In the genomic region with DNA sequence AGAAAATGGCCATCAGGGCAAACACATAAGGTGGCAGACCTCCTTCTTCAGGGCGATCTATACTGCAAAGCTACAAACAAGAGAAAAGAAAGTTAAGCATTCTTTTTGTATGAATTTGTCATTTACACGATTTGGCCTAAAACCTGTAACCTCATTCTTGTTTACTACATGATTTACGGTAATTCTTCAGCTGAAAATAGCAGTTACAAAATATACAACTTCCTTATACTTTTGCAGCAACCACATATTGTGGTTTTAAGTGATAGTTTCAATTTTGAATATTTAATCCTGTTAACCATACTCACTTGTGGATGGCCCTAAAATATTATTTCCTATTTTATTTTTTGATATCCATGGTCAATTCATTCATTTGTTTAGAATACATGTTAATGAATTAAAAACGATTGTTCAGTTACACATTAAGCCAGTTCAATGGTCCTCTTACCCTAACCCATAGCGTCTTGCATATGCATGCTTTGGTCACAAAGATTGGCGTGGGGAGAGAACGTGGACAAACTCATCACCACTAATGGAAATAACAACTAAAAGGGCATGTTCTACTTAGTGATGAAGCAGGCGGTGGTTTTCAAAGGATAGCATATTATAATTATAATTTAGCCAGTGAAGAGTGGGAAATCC, we compare ENCODE assay signal across 12 cellular contexts. TPM values are rescaled to one million over a fixed set of nuclear protein-coding genes. Genes with fewer than 3 reads are reported as not detected.
DNase-seq lines count a peak whose midpoint lies in the region; ATAC-seq, FAIRE-seq and TF ChIP-seq lines count a peak whose summit lies in the region.
"Had no signal": no experiment of that assay in that cellular context is flagged by ENCODE, and none has a peak within 500 bp of the region (broad histone marks: within the 10 kb centered on the region; RNA-seq: fewer than 3 reads in every experiment).

No MANE protein-coding gene starts in this region.

- H3K4me3 ChIP-seq in CD8-positive, alpha-beta T cell (ENCODE audit: low read depth, low read length) = peak overlapping the region; percentile 34
- H3K4me3 ChIP-seq in H1 (ENCODE audit: extremely low read depth in 1 of 4, insufficient read depth in 2 of 4, low read depth in 3 of 4, low read length in 4 of 4) = no peak overlapping the region
- H3K4me3 ChIP-seq: prostate gland had no signal

- H3K79me1 ChIP-seq in H1 (ENCODE audit: low read depth, low read length) = no peaks in the 10 kb centered on the region

- peaks cover 38% of the 10 kb centered on the region for H3K36me3 ChIP-seq in CD8-positive, alpha-beta T cell (ENCODE audit: insufficient read depth, low read length)
- H3K36me3 ChIP-seq in H1 (ENCODE audit: control insufficient read depth in 2 of 4, insufficient read depth in 4 of 4, low read length in 3 of 4) = peaks cover 5 to 58% (median 34%) of the 10 kb centered on the region in 4 experiments; a peak in 7 of 8 replicates

- DNase-seq in CD8-positive, alpha-beta T cell = no peak
- DNase-seq in NAMALWA (ENCODE audit: low spot score) (peak; percentile 62), H1 (ENCODE audit: low read depth in 1 of 2, low spot score in 2 of 2) (no peak), COLO668 (lab: John Stamatoyannopoulos, UW; ENCODE audit: unreplicated experiment) (no peak), mucosa of gallbladder (ENCODE audit: low spot score) (no peak), GOT3 (lab: John Stamatoyannopoulos, UW) (no peak), midbrain (lab: John Stamatoyannopoulos, UW) (no peak)
- DNase-seq: Calu3, erythroblast had no signal

- no peak overlapping the region for H2AK5ac ChIP-seq in H1 (ENCODE audit: low read depth, low read length)

- no peaks in the 10 kb centered on the region for H3K9me3 ChIP-seq in CD8-positive, alpha-beta T cell (ENCODE audit: low read length)
- no peaks in the 10 kb centered on the region for H3K9me3 ChIP-seq in H1 (ENCODE audit: insufficient read depth in 2 of 2, low read depth in 1 of 2, low read length in 1 of 2)
- H3K9me3 ChIP-seq: prostate gland had no signal

- no peak overlapping the region for H3K56ac ChIP-seq in H1 (replicated peaks; ENCODE audit: insufficient read length, low read depth, low read length)

- CTCF ChIA-PET in CD8-positive, alpha-beta T cell (lab: Charles Lee) = no interaction called here
- CTCF ChIA-PET in H1 (lab: Charles Lee; ENCODE audit: partially characterized antibody) = no interaction called here

- H3K36me3 Mint-ChIP-seq in CD8-positive, alpha-beta T cell = peaks cover 88% of the 10 kb centered on the region

- peaks cover 18% of the 10 kb centered on the region for H3K4me1 ChIP-seq in CD8-positive, alpha-beta T cell (ENCODE audit: insufficient read depth, low read length)
- no peaks in the 10 kb centered on the region for H3K4me1 ChIP-seq in H1 (replicated peaks in 1 of 4; ENCODE audit: control insufficient read depth in 3 of 4, insufficient read depth in 4 of 4, low read length in 3 of 4)
- H3K4me1 ChIP-seq: prostate gland had no signal

- peak overlapping the region; percentile 87 for H3K27ac Mint-ChIP-seq in CD8-positive, alpha-beta T cell
- H3K27ac Mint-ChIP-seq: activated naive CD4-positive, alpha-beta T cell treated with anti-CD3 and anti-CD28 coated beads, Interleukin-2, amount 50 U/mL, for 72 hours had no signal

- no peak overlapping the region for H4K5ac ChIP-seq in H1 (ENCODE audit: insufficient read length, low read depth, low read length)

- ATAC-seq in CD8-positive, alpha-beta T cell = peak; percentile 39
- peak; percentile 39 for ATAC-seq in GM19438 (IDR thresholded peaks at IDR 0.05; ENCODE audit: low read depth, unreplicated experiment)

- peak overlapping the region; percentile 83 for H3K4me3 Mint-ChIP-seq in CD8-positive, alpha-beta T cell

- H3K14ac ChIP-seq in H1 (ENCODE audit: insufficient read length) = no peak overlapping the region

- TF ChIP-seq CTCF in CD8-positive, alpha-beta T cell (IDR thresholded peaks at IDR 0.05) = no peak
- TF ChIP-seq CTCF in H1 (IDR thresholded peaks at IDR 0.05; ENCODE audit: control extremely low read depth in 1 of 3, insufficient read depth in 1 of 3, low read depth in 1 of 3, low read length in 3 of 3) = no peak

- H3K9ac ChIP-seq in H1 (replicated peaks in 1 of 4; ENCODE audit: extremely low read depth in 1 of 4, low read depth in 3 of 4, low read length in 3 of 4) = no peak overlapping the region

- no peaks in the 10 kb centered on the region for H3K27me3 Mint-ChIP-seq in CD8-positive, alpha-beta T cell (ENCODE audit: low read depth)

- no peak overlapping the region for H3K4me2 ChIP-seq in H1 (ENCODE audit: insufficient read depth in 1 of 2, low read depth in 2 of 2, low read length in 2 of 2)

- peaks cover 0 to 1% of the 10 kb centered on the region in 2 experiments for H4K20me1 ChIP-seq in H1 (replicated peaks in 1 of 2; ENCODE audit: control insufficient read depth in 1 of 2, insufficient read depth in 2 of 2, low read length in 2 of 2)

- TF ChIP-seq EP300 in H1 (IDR thresholded peaks at IDR 0.05; ENCODE audit: borderline replicate concordance in 1 of 2, low read depth in 2 of 2, low read length in 2 of 2) = no peak

- no peak overlapping the region for H2BK15ac ChIP-seq in H1 (ENCODE audit: low read length)

- H2BK5ac ChIP-seq in H1 (ENCODE audit: low read depth, low read length) = no peak overlapping the region

- WGBS in H1 (ENCODE audit: extremely low coverage in 1 of 2, insufficient coverage in 1 of 2, insufficient read length in 1 of 2, insufficient replicate concordance in 2 of 2, low coverage in 1 of 2, low lambda C conversion rate in 2 of 2, missing lambda C conversion rate in 1 of 2), 2 experiments = 85% methylated on average over 8 of the region's 8 CpGs; no CpG with 5 or more reads in 1 of the 2 experiments

- H3K4me1 Mint-ChIP-seq in CD8-positive, alpha-beta T cell (ENCODE audit: low read depth) = peaks cover 44% of the 10 kb centered on the region

- no peak overlapping the region for H3K23ac ChIP-seq in H1 (ENCODE audit: insufficient read length)

- no peak overlapping the region for H3K18ac ChIP-seq in H1 (ENCODE audit: extremely low read depth, low read length)

- H3K4ac ChIP-seq in H1 (replicated peaks; ENCODE audit: insufficient read length, low read depth, low read length) = no peak overlapping the region

- no peak overlapping the region for H2BK120ac ChIP-seq in H1 (replicated peaks; ENCODE audit: low read depth, low read length)

- H3K9me3 Mint-ChIP-seq in CD8-positive, alpha-beta T cell = no peaks in the 10 kb centered on the region
- H3K9me3 Mint-ChIP-seq: activated naive CD4-positive, alpha-beta T cell treated with anti-CD3 and anti-CD28 coated beads, Interleukin-2, amount 50 U/mL, for 72 hours had no signal

- H3K27me3 ChIP-seq in CD8-positive, alpha-beta T cell (ENCODE audit: insufficient read depth, low read length) = no peaks in the 10 kb centered on the region
- H3K27me3 ChIP-seq in H1 (replicated peaks in 1 of 4; ENCODE audit: control insufficient read depth in 3 of 4, extremely low read depth in 1 of 4, insufficient read depth in 3 of 4, low read length in 3 of 4) = no peaks in the 10 kb centered on the region; a peak in 1 of 7 replicates

- H4K8ac ChIP-seq in H1 (ENCODE audit: extremely low read depth, insufficient read depth, low read length) = no peak overlapping the region

- no peak overlapping the region for H2AFZ ChIP-seq in H1 (ENCODE audit: low read length)

- POLR2A ChIA-PET in CD8-positive, alpha-beta T cell (lab: Charles Lee) = interaction anchor here (0.5 to 1.5 kb wide), 2 partner anchors 10 to 23 kb away, joined by 5 read pairs; no protein-coding TSS in a partner anchor
- POLR2A ChIA-PET in H1 (lab: Charles Lee; ENCODE audit: partially characterized antibody) = no interaction called here

- intact Hi-C loops in CD8-positive, alpha-beta T cell (cut with DNase I, micrococcal nuclease) = loop anchor here (1.0 to 5.0 kb wide), 4 partner anchors 17 to 55 kb away; partner anchors contain the start of genes TUT7 (in 2 of the 2) and ISCA1 (in 1 of the 2)

- no peak overlapping the region for H2BK12ac ChIP-seq in H1 (ENCODE audit: low read depth, low read length)

- H3K27ac ChIP-seq in CD8-positive, alpha-beta T cell (ENCODE audit: low read depth, low read length) = peak overlapping the region; percentile 35
- no peak overlapping the region for H3K27ac ChIP-seq in H1 (ENCODE audit: low read depth, low read length)
- H3K27ac ChIP-seq: prostate gland had no signal

- H2BK20ac ChIP-seq in H1 (ENCODE audit: low read length) = no peak overlapping the region

- no peak for FAIRE-seq in H1 (lab: Jason Lieb, UNC)

- no peaks in the 10 kb centered on the region for H3K23me2 ChIP-seq in H1 (ENCODE audit: low read depth, low read length)

- TF ChIP-seq RAD21 in H1 (IDR thresholded peaks at IDR 0.05 in 1 of 2, conservative IDR thresholded peaks at IDR 0.05 in 1 of 2; ENCODE audit: low read depth in 2 of 2, low read length in 2 of 2) = no peak

- TF ChIP-seq POLR2A in H1 (IDR thresholded peaks at IDR 0.05; ENCODE audit: control extremely low read depth in 1 of 2, low read depth in 2 of 2, low read length in 2 of 2) = no peak

- H3K79me2 ChIP-seq in H1 (ENCODE audit: control insufficient read depth in 1 of 2, insufficient read depth in 2 of 2, low read length in 2 of 2) = no peaks in the 10 kb centered on the region

- no peak overlapping the region for H4K91ac ChIP-seq in H1 (replicated peaks; ENCODE audit: insufficient read length, low read length)

RNA-seq across cellular contexts. Expression of gene TUT7, which starts 16.6 kb away (rescaled TPM):
- total RNA-seq in CD8-positive, alpha-beta T cell = 10 to 100 TPM; 48.9 to 55.7 TPM
- total RNA-seq in H1 (2021; fragmentation: NEBNext Ultra II Directional; extraction: Animal tissue kit (Norgen Biotek cat#: 25700)) = 19.3 and 21.5 TPM in 2 replicates
- 2.9 and 4.8 TPM in 2 replicates for polyA plus RNA-seq in H1 (2011; rRNA removed)
- polyA plus RNA-seq in H1 (2011; cell fraction: cytosol; rRNA removed) = 7.8 TPM
- 5.1 TPM for polyA plus RNA-seq in H1 (2011; cell fraction: nucleus; rRNA removed)
- polyA plus RNA-seq in H1 (2012, experiment 1 of 2) = 8.0 to 24.8 TPM (median 11.8 TPM) in 4 replicates
- polyA plus RNA-seq in H1 (2012, experiment 2 of 2) = 0.56 TPM
- polyA plus RNA-seq in H1 (2013, experiment 1 of 2) = 13.8 TPM
- polyA plus RNA-seq in H1 (2013, experiment 2 of 2) = 13.6 TPM
- polyA minus RNA-seq in H1 (2011; rRNA and poly(A)+ RNA removed) = 15.1 and 34.6 TPM in 2 replicates
- 14.1 TPM for polyA minus RNA-seq in H1 (2011; cell fraction: cytosol; rRNA and poly(A)+ RNA removed)
- 48.5 TPM for polyA minus RNA-seq in H1 (2011; cell fraction: nucleus; rRNA and poly(A)+ RNA removed)
- 25.1 TPM for total RNA-seq in mucosa of gallbladder

RNA-seq across cellular contexts. Expression of gene ISCA1, which starts 55.2 kb away (rescaled TPM):
- total RNA-seq in CD8-positive, alpha-beta T cell = 100 to 1,000 TPM; 116 to 119 TPM
- 39.0 and 40.0 TPM in 2 replicates for total RNA-seq in H1 (2021; fragmentation: NEBNext Ultra II Directional; extraction: Animal tissue kit (Norgen Biotek cat#: 25700))
- 18.1 and 35.0 TPM in 2 replicates for polyA plus RNA-seq in H1 (2011; rRNA removed)
- polyA plus RNA-seq in H1 (2011; cell fraction: cytosol; rRNA removed) = 30.3 TPM
- 7.9 TPM for polyA plus RNA-seq in H1 (2011; cell fraction: nucleus; rRNA removed)
- polyA plus RNA-seq in H1 (2012, experiment 1 of 2) = 24.3 to 34.8 TPM (median 27.8 TPM) in 4 replicates
- 8.2 TPM for polyA plus RNA-seq in H1 (2012, experiment 2 of 2)
- polyA plus RNA-seq in H1 (2013, experiment 1 of 2) = 37.3 TPM
- polyA plus RNA-seq in H1 (2013, experiment 2 of 2) = 37.4 TPM
- 15.7 and 19.3 TPM in 2 replicates for polyA minus RNA-seq in H1 (2011; rRNA and poly(A)+ RNA removed)
- polyA minus RNA-seq in H1 (2011; cell fraction: cytosol; rRNA and poly(A)+ RNA removed) = 12.9 TPM
- polyA minus RNA-seq in H1 (2011; cell fraction: nucleus; rRNA and poly(A)+ RNA removed) = 14.7 TPM
- 34.6 TPM for total RNA-seq in mucosa of gallbladder
